In genomic region chr11:125902927-125903752, GRCh38 we compare ENCODE assay signal across 1 cellular context.
TF ChIP-seq lines count a peak whose summit lies in the region.

TSS of gene PUS3 (minus strand) at chr11:125903206. CDS start at chr11:125896284, 6,922 bp downstream.

TF ChIP-seq in HEK293, 187 proteins besides CTCF, POLR2A, EP300 and RAD21 (continued from another document):
- peak; percentile 89 for TF ChIP-seq PRDM10 (tag by site-specific recombination; IDR thresholded peaks at IDR 0.05)
- TF ChIP-seq SP7 (tag by site-specific recombination; IDR thresholded peaks at IDR 0.05), result peak; percentile 28; the same call in 1 of the 2 replicates
- TF ChIP-seq KLF16 (tag by site-specific recombination; IDR thresholded peaks at IDR 0.05), result no peak
- TF ChIP-seq ZNF48 (tag by site-specific recombination; IDR thresholded peaks at IDR 0.05), result no peak
- peak; percentile 80 for TF ChIP-seq ZBTB11 (tag by site-specific recombination; conservative IDR thresholded peaks at IDR 0.05; ENCODE audit: low read depth)
- no peak for TF ChIP-seq ZNF214 (tag by site-specific recombination; IDR thresholded peaks at IDR 0.05; ENCODE audit: borderline replicate concordance)
- TF ChIP-seq REST (tag by site-specific recombination; IDR thresholded peaks at IDR 0.05), result peak; percentile 88
- TF ChIP-seq ZNF596 (tag by site-specific recombination; IDR thresholded peaks at IDR 0.05), result no peak
- peak; percentile 44; the same call in 1 of the 2 replicates for TF ChIP-seq SP3 (tag by site-specific recombination; IDR thresholded peaks at IDR 0.05)
- TF ChIP-seq ZNF692 (tag by site-specific recombination; IDR thresholded peaks at IDR 0.05), result 0 out of 2 replicates have a peak, but pooled peaks have one; percentile 38
- TF ChIP-seq ZBTB20 (tag by site-specific recombination; IDR thresholded peaks at IDR 0.05), result peak; percentile 22; the same call in 1 of the 2 replicates
- no peak for TF ChIP-seq GFI1B (tag by site-specific recombination; IDR thresholded peaks at IDR 0.05)
- peak; percentile 43 for TF ChIP-seq ZNF518A (tag by site-specific recombination; conservative IDR thresholded peaks at IDR 0.05; ENCODE audit: low read depth)
- no peak for TF ChIP-seq ZNF24 (tag by site-specific recombination; IDR thresholded peaks at IDR 0.05)
- peak; percentile 57; the same call in 1 of the 2 replicates for TF ChIP-seq ZNF629 (tag by site-specific recombination; IDR thresholded peaks at IDR 0.05)
- 0 out of 2 replicates have a peak, but pooled peaks have one; percentile 17 for TF ChIP-seq ZXDB (tag by site-specific recombination; IDR thresholded peaks at IDR 0.05)
- no peak for TF ChIP-seq BCL11A (tag by site-specific recombination; IDR thresholded peaks at IDR 0.05; ENCODE audit: low read depth)
- no peak for TF ChIP-seq ZNF398 (tag by site-specific recombination; IDR thresholded peaks at IDR 0.05)
